Comparison of ENCODE assay signal across 7 cellular contexts in genomic region chr11:1876361-1877063, GRCh38. TPM values are rescaled to one million over a fixed set of nuclear protein-coding genes. Genes with fewer than 3 reads are reported as not detected.
DNase-seq lines count a peak whose midpoint lies in the region; ATAC-seq and TF ChIP-seq lines count a peak whose summit lies in the region.
"Had no signal": no experiment of that assay in that cellular context is flagged by ENCODE, and none has a peak within 500 bp of the region (broad histone marks: within the 10 kb centered on the region; RNA-seq: fewer than 3 reads in every experiment).

No MANE protein-coding gene starts in this region.

- H3K9ac ChIP-seq in HUES48 (ENCODE audit: low read depth, low read length) = no peak overlapping the region

- peaks cover 12% of the 10 kb centered on the region for H3K27me3 Mint-ChIP-seq in brain
- H3K27me3 Mint-ChIP-seq: activated naive CD8-positive, alpha-beta T cell had no signal

- H4K20me1 ChIP-seq in osteoblast (ENCODE audit: insufficient read depth, low read length) = no peaks in the 10 kb centered on the region

- H3K4me3 ChIP-seq in HUES48 (ENCODE audit: low read depth, low read length) = no peak overlapping the region
- H3K4me3 ChIP-seq in osteoblast (ENCODE audit: insufficient read depth, low read length) = peak overlapping the region; percentile 56

- H2AFZ ChIP-seq in osteoblast (ENCODE audit: low read length) = peak overlapping the region; percentile 68

- H3K4me1 Mint-ChIP-seq in brain = peaks cover 26% of the 10 kb centered on the region

- H3K27ac Mint-ChIP-seq in brain = peak overlapping the region in 3 of 5 experiments; percentile 87 to 93 (median 88)
- H3K27ac Mint-ChIP-seq: activated naive CD8-positive, alpha-beta T cell had no signal

- no peaks in the 10 kb centered on the region for H3K27me3 ChIP-seq in HUES48 (ENCODE audit: control insufficient read depth, insufficient read depth, low read length)
- H3K27me3 ChIP-seq in osteoblast (ENCODE audit: insufficient read depth, low read length) = peaks cover 1% of the 10 kb centered on the region

- TF ChIP-seq CTCF in brain (conservative IDR thresholded peaks at IDR 0.05) = peak; percentile 42 to 45
- TF ChIP-seq CTCF in osteoblast (IDR thresholded peaks at IDR 0.05; ENCODE audit: extremely low read depth, low read depth, low read length) = peak; percentile 74

- H3K4me3 Mint-ChIP-seq in brain = peak overlapping the region in 2 of 5 experiments; percentile 46 to 71
- H3K4me3 Mint-ChIP-seq: activated naive CD8-positive, alpha-beta T cell had no signal

- DNase-seq in osteoblast (ENCODE audit: insufficient read length, low spot score, missing footprints) (peak; percentile 99), NCI-H1694 (lab: John Stamatoyannopoulos, UW) (no peak)

- H3K9me3 ChIP-seq in HUES48 (ENCODE audit: control insufficient read depth, insufficient read depth, low read length) = no peaks in the 10 kb centered on the region
- no peaks in the 10 kb centered on the region for H3K9me3 ChIP-seq in osteoblast (ENCODE audit: low read depth, low read length)

- ATAC-seq in GM19397 (IDR thresholded peaks at IDR 0.05; ENCODE audit: unreplicated experiment) (no peak), GM21447 (IDR thresholded peaks at IDR 0.05; ENCODE audit: unreplicated experiment) (no peak)

- H3K36me3 ChIP-seq in HUES48 (ENCODE audit: control insufficient read depth, insufficient read depth, low read length) (no peaks in the 10 kb centered on the region), osteoblast (ENCODE audit: insufficient read depth, low read length) (no peaks in the 10 kb centered on the region)

- no peaks in the 10 kb centered on the region for H3K36me3 Mint-ChIP-seq in brain
- H3K36me3 Mint-ChIP-seq: activated naive CD8-positive, alpha-beta T cell had no signal

- no peaks in the 10 kb centered on the region for H3K79me2 ChIP-seq in osteoblast (ENCODE audit: insufficient read depth, low read length)

- H3K4me1 ChIP-seq in HUES48 (ENCODE audit: control insufficient read depth, insufficient read depth, low read length) = no peaks in the 10 kb centered on the region
- peaks cover 15% of the 10 kb centered on the region for H3K4me1 ChIP-seq in osteoblast (ENCODE audit: insufficient read depth, low read length)

- H3K4me2 ChIP-seq in osteoblast (ENCODE audit: insufficient read depth, low read length) = peak overlapping the region; percentile 71

- peak overlapping the region; percentile 28 for H3K27ac ChIP-seq in HUES48 (ENCODE audit: low read depth, low read length)
- no peak overlapping the region for H3K27ac ChIP-seq in osteoblast (ENCODE audit: low read depth, low read length)

- H3K9me3 Mint-ChIP-seq in brain = peaks cover 0 to 1% (median 0%) of the 10 kb centered on the region in 5 experiments

RNA-seq across cellular contexts. Expression of gene PRR33, which starts 15.2 kb away (rescaled TPM):
- polyA plus RNA-seq in brain (ENCODE audit: insufficient read depth, low read depth, low replicate concordance) = not detected
- total RNA-seq in osteoblast = not detected in 2 replicates

RNA-seq across cellular contexts. Expression of gene LSP1, which starts 23.6 kb away (rescaled TPM):
- polyA plus RNA-seq in brain (ENCODE audit: insufficient read depth, low read depth, low replicate concordance) = 3.7 TPM
- 41.0 and 54.6 TPM in 2 replicates for total RNA-seq in osteoblast

RNA-seq across cellular contexts. Expression of gene TNNI2, which starts 37.7 kb away (rescaled TPM):
- not detected for polyA plus RNA-seq in brain (ENCODE audit: insufficient read depth, low read depth, low replicate concordance)
- not detected in 2 replicates for total RNA-seq in osteoblast

RNA-seq across cellular contexts. Expression of gene SYT8, which starts 41.7 kb away (rescaled TPM):
- not detected for polyA plus RNA-seq in brain (ENCODE audit: insufficient read depth, low read depth, low replicate concordance)
- 0.36 and 0.59 TPM in 2 replicates for total RNA-seq in osteoblast

RNA-seq across cellular contexts. Expression of gene TNNT3, which starts 43.0 kb away (rescaled TPM):
- 0.58 TPM for polyA plus RNA-seq in brain (ENCODE audit: insufficient read depth, low read depth, low replicate concordance)
- not detected in 2 replicates for total RNA-seq in osteoblast
